In the genomic region with DNA sequence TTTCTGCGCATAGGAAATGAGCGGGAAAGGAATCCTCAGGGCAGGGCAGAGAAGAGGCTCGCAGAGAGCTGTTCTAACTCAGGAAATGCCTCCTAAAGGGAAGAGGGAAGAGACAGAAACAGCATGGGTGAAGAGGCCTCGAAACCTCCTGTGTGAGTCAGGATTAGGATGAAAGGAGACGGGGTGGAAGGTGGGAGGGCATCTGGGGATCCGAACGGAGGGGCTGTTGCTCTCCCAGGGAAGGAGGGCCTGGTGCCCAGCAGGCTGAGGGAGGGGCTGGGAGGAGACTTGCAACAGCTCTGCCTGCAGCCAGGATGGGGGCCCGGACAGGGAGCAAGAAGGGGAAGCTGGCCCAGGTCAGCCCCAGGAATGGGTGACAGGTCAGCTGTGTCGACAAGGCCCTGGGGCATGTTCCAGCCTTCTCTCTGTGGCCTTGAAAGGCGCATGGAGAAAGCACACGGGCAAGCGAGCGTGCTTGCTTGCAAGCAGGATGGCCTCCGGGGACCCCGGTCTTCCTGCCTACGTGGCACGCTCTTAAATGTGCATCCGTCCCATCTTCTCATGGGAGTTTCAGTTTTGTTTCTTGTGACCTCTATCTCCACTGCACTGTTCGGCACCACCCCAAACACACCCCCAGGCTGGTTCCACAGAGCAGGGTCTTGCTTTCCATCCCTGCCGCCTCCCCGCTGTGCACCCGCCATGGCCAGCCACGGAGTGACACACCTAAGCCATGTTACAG, we compare ENCODE assay signal across 9 cellular contexts.
DNase-seq lines count a peak whose midpoint lies in the region; ATAC-seq and TF ChIP-seq lines count a peak whose summit lies in the region.
"Had no signal": no experiment of that assay in that cellular context is flagged by ENCODE, and none has a peak within 500 bp of the region (broad histone marks: within the 10 kb centered on the region; RNA-seq: fewer than 3 reads in every experiment).

No MANE protein-coding gene starts in this region.

- intact Hi-C loops in CD4-positive, alpha-beta T cell (cut with DNase I, micrococcal nuclease), result no loop called here

- peaks cover 23% of the 10 kb centered on the region for H3K4me1 ChIP-seq in mesenchymal stem cell (ENCODE audit: control insufficient read depth, insufficient read depth, low read depth, low read length)

- H3K4me1 Mint-ChIP-seq in CD4-positive, alpha-beta T cell (ENCODE audit: low read depth), result peaks cover 10% of the 10 kb centered on the region

- H3K23ac ChIP-seq in mesenchymal stem cell (ENCODE audit: low read length in 2 of 2), result peak overlapping the region in 1 of 2 experiments; percentile 53

- no peaks in the 10 kb centered on the region for H3K9me3 Mint-ChIP-seq in CD4-positive, alpha-beta T cell

- H3K36me3 Mint-ChIP-seq in CD4-positive, alpha-beta T cell (ENCODE audit: low read depth), result peaks cover 70% of the 10 kb centered on the region

- no peak overlapping the region for H2BK15ac ChIP-seq in mesenchymal stem cell (ENCODE audit: low read depth, poor library complexity, severe bottlenecking)

- peaks cover 46% of the 10 kb centered on the region for H3K79me1 ChIP-seq in mesenchymal stem cell (replicated peaks; ENCODE audit: low read length, poor library complexity, severe bottlenecking)

- H3K4me3 ChIP-seq in H7 (ENCODE audit: insufficient read depth, low read depth, low read length) (no peak overlapping the region), mesenchymal stem cell (ENCODE audit: insufficient read depth in 1 of 2, low read depth in 1 of 2, low read length in 2 of 2) (no peak overlapping the region)
- H3K4me3 ChIP-seq: esophagus muscularis mucosa had no signal

- no peak overlapping the region for H3K4me2 ChIP-seq in mesenchymal stem cell (ENCODE audit: low read length, poor library complexity, severe bottlenecking)

- no peak overlapping the region for H3K9ac ChIP-seq in mesenchymal stem cell (ENCODE audit: low read length)

- WGBS in mesenchymal stem cell, result 79% methylated on average over 23 of the region's 23 CpGs

- H3K27ac ChIP-seq in RWPE1, result peak overlapping the region; percentile 39; the same call in 1 of the 2 replicates
- H3K27ac ChIP-seq in mesenchymal stem cell (ENCODE audit: low read length, poor library complexity, severe bottlenecking), result peak overlapping the region; percentile 15
- no peak overlapping the region for H3K27ac ChIP-seq in CD4-positive, alpha-beta T cell (ENCODE audit: low read depth, low read length)

- H2AFZ ChIP-seq in mesenchymal stem cell (ENCODE audit: low read depth, low read length), result no peak overlapping the region

- H3K27me3 ChIP-seq in H7 (ENCODE audit: control insufficient read depth, insufficient read depth, low read length) (no peaks in the 10 kb centered on the region), mesenchymal stem cell (ENCODE audit: control insufficient read depth in 1 of 2, insufficient read depth in 1 of 2, low read length in 2 of 2) (no peaks in the 10 kb centered on the region)
- H3K27me3 ChIP-seq in CD4-positive, alpha-beta T cell (ENCODE audit: control insufficient read depth, insufficient read depth, low read length), result no peaks in the 10 kb centered on the region
- H3K27me3 ChIP-seq: esophagus muscularis mucosa had no signal

- CTCF ChIA-PET in RWPE1 (lab: Yijun Ruan, JAX), result no interaction called here
- CTCF ChIA-PET in CD4-positive, alpha-beta T cell (lab: Charles Lee), result no interaction called here

- H3K36me3 ChIP-seq in H7 (replicated peaks; ENCODE audit: control insufficient read depth, insufficient read depth, low read length), result peaks cover 2% of the 10 kb centered on the region
- H3K36me3 ChIP-seq in mesenchymal stem cell (ENCODE audit: control insufficient read depth in 1 of 2, insufficient read depth in 2 of 2, low read depth in 1 of 2, low read length in 2 of 2), result peaks cover 48 to 50% of the 10 kb centered on the region in 2 experiments

- no peaks in the 10 kb centered on the region for H3K27me3 Mint-ChIP-seq in CD4-positive, alpha-beta T cell

- H3K18ac ChIP-seq in mesenchymal stem cell (ENCODE audit: low read depth in 1 of 2, low read length in 2 of 2), result peak overlapping the region; percentile 0 to 84

- H3K4me3 Mint-ChIP-seq in CD4-positive, alpha-beta T cell, result no peak overlapping the region

- H3K14ac ChIP-seq in mesenchymal stem cell (ENCODE audit: low read length in 2 of 2), result peak overlapping the region in 1 of 2 experiments; percentile 96

- POLR2A ChIA-PET in RWPE1 (lab: Yijun Ruan, JAX; ENCODE audit: low non-redundant PET), result no interaction called here
- POLR2A ChIA-PET in CD4-positive, alpha-beta T cell (lab: Charles Lee), result no interaction called here

- peak overlapping the region; percentile 74 for H4K91ac ChIP-seq in mesenchymal stem cell (ENCODE audit: low read length)

- DNase-seq in H7 (peak; percentile 71), RWPE1 (ENCODE audit: low spot score) (no peak), mesenchymal stem cell (no peak), AG08396 (ENCODE audit: low spot score) (no peak), occipital lobe (lab: John Stamatoyannopoulos, UW) (no peak), AG20443 (ENCODE audit: low spot score) (no peak)
- no peak for DNase-seq in CD4-positive, alpha-beta T cell

- H2AK5ac ChIP-seq in mesenchymal stem cell (ENCODE audit: low read length, severe bottlenecking), result no peak overlapping the region

- H3K4ac ChIP-seq in mesenchymal stem cell (ENCODE audit: low read depth in 1 of 2, low read length in 2 of 2), result peak overlapping the region; percentile 13 to 17

- no peak overlapping the region for H2BK5ac ChIP-seq in mesenchymal stem cell (ENCODE audit: low read depth, low read length, poor library complexity, severe bottlenecking)

- no peaks in the 10 kb centered on the region for H3K9me3 ChIP-seq in mesenchymal stem cell (ENCODE audit: control insufficient read depth, low read length)
- no peaks in the 10 kb centered on the region for H3K9me3 ChIP-seq in CD4-positive, alpha-beta T cell (ENCODE audit: control insufficient read depth, low read length)
- H3K9me3 ChIP-seq: esophagus muscularis mucosa had no signal

- no peak for TF ChIP-seq CTCF in RWPE1 (conservative IDR thresholded peaks at IDR 0.05; ENCODE audit: low read depth)
- TF ChIP-seq CTCF in CD4-positive, alpha-beta T cell (IDR thresholded peaks at IDR 0.05), result no peak

- peak overlapping the region; percentile 89 for H4K8ac ChIP-seq in mesenchymal stem cell (ENCODE audit: low read length)

- H3K27ac Mint-ChIP-seq in CD4-positive, alpha-beta T cell, result no peak overlapping the region

- ATAC-seq in GM18517 (IDR thresholded peaks at IDR 0.05; ENCODE audit: unreplicated experiment), result peak; percentile 97
- ATAC-seq in CD4-positive, alpha-beta T cell (ENCODE audit: poor library complexity), result no peak

- H2BK12ac ChIP-seq in mesenchymal stem cell (ENCODE audit: low read length in 2 of 2), result peak overlapping the region in 1 of 2 experiments; percentile 81

- no peak overlapping the region for H2BK120ac ChIP-seq in mesenchymal stem cell (ENCODE audit: low read depth, low read length)
